Comparison of ENCODE assay signal across 25 cellular contexts in the genomic region with DNA sequence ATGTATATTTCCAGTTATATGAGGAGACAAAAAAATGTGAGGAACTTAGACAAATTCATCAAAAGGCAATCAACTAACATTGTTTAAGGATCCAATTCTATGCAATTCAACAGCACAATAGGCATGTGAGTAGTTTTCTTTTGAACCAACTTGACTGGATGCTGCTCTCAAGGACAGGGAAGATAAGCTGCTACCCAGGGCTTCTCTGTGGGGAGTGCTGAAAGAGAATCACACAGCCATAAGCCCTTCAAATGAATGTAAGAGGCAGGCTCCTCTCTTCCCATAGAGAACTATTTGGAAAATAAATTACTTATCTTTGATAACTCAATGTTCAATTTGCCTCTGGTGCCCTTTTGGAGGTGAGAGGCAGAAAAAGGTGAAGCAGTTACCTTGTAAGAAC.
"Had no signal": no experiment of that assay in that cellular context is flagged by ENCODE, and none has a peak within 500 bp of the region (broad histone marks: within the 10 kb centered on the region; RNA-seq: fewer than 3 reads in every experiment).

No MANE protein-coding gene starts in this region.

- H3K27me3 Mint-ChIP-seq: activated B cell treated with CpG ODN at 0.5 μM for 24 hours; activated CD4-positive, alpha-beta T cell treated with anti-CD3 and anti-CD28 coated beads, Interleukin-2, amount 10 ng/mL, durations not matched to agents 24 days and 14 days; activated CD8-positive, alpha-beta memory T cell treated with anti-CD3 and anti-CD28 coated beads, Interleukin-2, amount 10 ng/mL, durations not matched to agents 7 days and 5 days; activated naive CD4-positive, alpha-beta T cell treated with anti-CD3 and anti-CD28 coated beads, Interleukin-2, amount 50 U/mL, for 24 hours; activated T-cell treated with anti-CD3 and anti-CD28 coated beads, Interleukin-2, amount 50 U/mL, for 24 hours; T-helper 17 cell had no signal

- H3K9me3 Mint-ChIP-seq: activated B cell treated with CpG ODN at 0.5 μM for 24 hours; activated CD4-positive, alpha-beta T cell treated with anti-CD3 and anti-CD28 coated beads, Interleukin-2, amount 10 ng/mL, durations not matched to agents 24 days and 14 days; activated T-helper 1 cell treated with anti-CD3 and anti-CD28 coated beads, Interleukin-12 subunit alpha, Interleukin-12 subunit beta, Interleukin-2, Interleukin-4 antibody, amounts not matched to agents 30 ng/mL and 10 ng/mL and 1 ng/mL, durations not matched to agents 14 hours and 24 hours and 36 hours had no signal

- H3K36me3 Mint-ChIP-seq: activated CD8-positive, alpha-beta memory T cell treated with anti-CD3 and anti-CD28 coated beads, Interleukin-2, amount 10 ng/mL, durations not matched to agents 7 days and 5 days; activated naive CD4-positive, alpha-beta T cell treated with anti-CD3 and anti-CD28 coated beads, Interleukin-2, amount 50 U/mL, for 24 hours had no signal

- H3K4me3 Mint-ChIP-seq: activated B cell treated with CpG ODN at 0.5 μM for 24 hours; activated CD4-positive, alpha-beta T cell treated with anti-CD3 and anti-CD28 coated beads, Interleukin-2, amount 10 ng/mL, durations not matched to agents 24 days and 14 days; activated CD8-positive, alpha-beta memory T cell treated with anti-CD3 and anti-CD28 coated beads, Interleukin-2, amount 10 ng/mL, durations not matched to agents 7 days and 5 days; activated naive CD4-positive, alpha-beta T cell treated with anti-CD3 and anti-CD28 coated beads, Interleukin-2, amount 50 U/mL, for 24 hours; activated T-cell treated with anti-CD3 and anti-CD28 coated beads, Interleukin-2, amount 50 U/mL, for 24 hours; activated T-helper 1 cell treated with anti-CD3 and anti-CD28 coated beads, Interleukin-12 subunit alpha, Interleukin-12 subunit beta, Interleukin-2, Interleukin-4 antibody, amounts not matched to agents 30 ng/mL and 10 ng/mL and 1 ng/mL, durations not matched to agents 14 hours and 24 hours and 36 hours; T-helper 17 cell had no signal

- H3K4me1 Mint-ChIP-seq: activated B cell treated with CpG ODN at 0.5 μM for 24 hours; activated CD4-positive, alpha-beta T cell treated with anti-CD3 and anti-CD28 coated beads, Interleukin-2, amount 10 ng/mL, durations not matched to agents 24 days and 14 days; activated CD8-positive, alpha-beta memory T cell treated with anti-CD3 and anti-CD28 coated beads, Interleukin-2, amount 10 ng/mL, durations not matched to agents 7 days and 5 days; activated naive CD4-positive, alpha-beta T cell treated with anti-CD3 and anti-CD28 coated beads, Interleukin-2, amount 50 U/mL, for 24 hours; T-helper 17 cell had no signal

- H3K27ac Mint-ChIP-seq: activated B cell treated with CpG ODN at 0.5 μM for 24 hours; activated CD4-positive, alpha-beta T cell treated with anti-CD3 and anti-CD28 coated beads, Interleukin-2, amount 10 ng/mL, durations not matched to agents 24 days and 14 days; activated CD8-positive, alpha-beta memory T cell treated with anti-CD3 and anti-CD28 coated beads, Interleukin-2, amount 10 ng/mL, durations not matched to agents 7 days and 5 days; activated naive CD4-positive, alpha-beta T cell treated with anti-CD3 and anti-CD28 coated beads, Interleukin-2, amount 50 U/mL, for 24 hours; activated T-cell treated with anti-CD3 and anti-CD28 coated beads, Interleukin-2, amount 50 U/mL, for 24 hours; activated T-helper 1 cell treated with anti-CD3 and anti-CD28 coated beads, Interleukin-12 subunit alpha, Interleukin-12 subunit beta, Interleukin-2, Interleukin-4 antibody, amounts not matched to agents 30 ng/mL and 10 ng/mL and 1 ng/mL, durations not matched to agents 14 hours and 24 hours and 36 hours; T-helper 17 cell had no signal

- DNase-seq: activated B cell treated with CpG ODN at 0.5 μM for 24 hours; activated CD4-positive, alpha-beta T cell treated with anti-CD3 and anti-CD28 coated beads for 1 hour; activated CD4-positive, alpha-beta T cell treated with anti-CD3 and anti-CD28 coated beads, Interleukin-2, amount 10 ng/mL, durations not matched to agents 24 days and 14 days; activated CD4-positive, alpha-beta T cell treated with anti-CD3 and anti-CD28 coated beads, Interleukin-2, amount 50 U/mL, for 48 hours; activated CD8-positive, alpha-beta memory T cell treated with anti-CD3 and anti-CD28 coated beads, Interleukin-2, amount 10 ng/mL, durations not matched to agents 7 days and 5 days; activated effector memory CD4-positive, alpha-beta T cell treated with Interleukin-2 at 50 U/mL for 16 hours; activated naive CD4-positive, alpha-beta T cell; activated T-cell treated with anti-CD3 and anti-CD28 coated beads, Interleukin-2, amount 50 U/mL, for 24 hours; aorta; central memory CD4-positive, alpha-beta T cell; Kasumi-1; KBM-7; NCI-H1092 treated with DMSO at 0.1 percent for 48 hours; NCI-H1436; NCI-H1694 treated with DMSO at 0.1 percent for 48 hours; NCI-H2029 treated with DMSO at 0.1 percent for 48 hours; NCI-H2227 treated with DMSO at 0.1 percent for 48 hours; NCI-H510A treated with DMSO at 0.1 percent for 48 hours; NCI-H69; PC-3; SHP77 treated with DMSO at 0.1 percent for 48 hours; T-helper 17 cell; T-helper 9 cell had no signal
